In the genomic region with DNA sequence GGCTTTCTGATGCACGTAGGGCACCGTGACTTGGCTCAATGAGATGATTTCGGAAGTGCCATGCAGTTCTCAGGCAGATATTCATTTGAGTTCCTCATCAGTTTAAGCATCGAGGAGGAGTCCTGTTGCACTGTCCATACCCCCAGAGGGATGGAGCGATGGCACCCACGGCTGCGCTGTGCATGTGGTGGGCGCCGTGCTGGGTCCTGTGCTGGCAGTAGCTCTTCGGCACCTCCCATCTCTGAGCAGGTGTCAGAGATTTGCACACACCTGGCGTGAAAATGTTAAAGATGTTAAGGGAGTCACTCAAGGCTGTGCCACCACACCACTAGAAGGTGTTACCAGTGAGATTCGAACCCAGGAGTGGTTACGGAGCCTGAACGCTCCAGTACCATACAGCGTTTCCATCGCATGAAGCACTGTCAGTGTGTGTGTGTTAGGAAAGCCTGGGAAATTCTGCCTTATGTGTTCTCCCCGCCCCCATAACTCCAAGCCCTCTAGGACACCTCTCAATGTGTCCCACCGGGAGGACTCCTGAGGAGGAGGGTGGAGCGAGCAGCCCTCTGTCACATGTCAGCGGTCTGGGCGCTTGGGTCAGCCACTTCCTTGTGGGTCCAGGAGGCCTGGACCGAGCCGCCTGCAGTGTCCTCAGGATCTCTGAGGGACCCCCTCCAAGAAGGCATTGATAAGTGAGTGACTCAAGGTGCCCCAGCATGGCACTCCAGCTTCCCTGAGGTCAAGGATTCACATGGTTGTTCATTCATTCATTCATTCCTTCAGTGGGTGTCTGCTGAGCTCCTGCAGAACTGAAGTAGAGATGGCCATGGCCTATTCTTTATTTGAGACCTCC, we compare ENCODE assay signal across 26 cellular contexts. TPM values are rescaled to one million over a fixed set of nuclear protein-coding genes. Genes with fewer than 3 reads are reported as not detected.
DNase-seq lines count a peak whose midpoint lies in the region; ATAC-seq and TF ChIP-seq lines count a peak whose summit lies in the region.
"Had no signal": no experiment of that assay in that cellular context is flagged by ENCODE, and none has a peak within 500 bp of the region (broad histone marks: within the 10 kb centered on the region; RNA-seq: fewer than 3 reads in every experiment).

No MANE protein-coding gene starts in this region.

- H3K4me1 Mint-ChIP-seq in osteocyte (ENCODE audit: unreplicated experiment), result peaks cover 68% of the 10 kb centered on the region

- H3K4me2 ChIP-seq in Karpas-422 (ENCODE audit: low read depth, low read length, poor library complexity, severe bottlenecking), result no peak overlapping the region

- no peaks in the 10 kb centered on the region for H3K27me3 Mint-ChIP-seq in osteocyte (ENCODE audit: unreplicated experiment)

- ATAC-seq in HG03196 (IDR thresholded peaks at IDR 0.05; ENCODE audit: unreplicated experiment), result no peak
- ATAC-seq: activated T-helper 17 cell treated with anti-CD3 and anti-CD28 coated beads, Interleukin-2, amount 50 U/mL, for 72 hours; psoas muscle; stimulated activated naive CD8-positive, alpha-beta T cell treated with anti-CD3 and anti-CD28 coated beads, Interleukin-15, amount 100 ng/mL, for 72 hours had no signal

- H3K4me3 ChIP-seq in Karpas-422 (ENCODE audit: low read length) (no peak overlapping the region), fibroblast of the aortic adventitia (ENCODE audit: low read depth, low read length) (peak overlapping the region; percentile 84)
- H3K4me3 ChIP-seq: colonic mucosa, psoas muscle, tibial artery had no signal

- peak overlapping the region; percentile 95 for H3K4me3 Mint-ChIP-seq in osteocyte (ENCODE audit: unreplicated experiment)
- H3K4me3 Mint-ChIP-seq: activated T-helper 17 cell treated with anti-CD3 and anti-CD28 coated beads, Interleukin-2, amount 50 U/mL, for 72 hours; stimulated activated naive CD8-positive, alpha-beta T cell treated with anti-CD3 and anti-CD28 coated beads, Interleukin-15, amount 100 ng/mL, for 72 hours; T-helper 1 cell treated with Interleukin-12 subunit alpha and Interleukin-12 subunit beta and Interleukin-4 antibody, amounts not matched to agents 30 μg/mL and 1 μg/mL, for 36 hours had no signal

- no peak overlapping the region for H2AFZ ChIP-seq in Karpas-422 (ENCODE audit: low read length)

- no peaks in the 10 kb centered on the region for H3K79me2 ChIP-seq in Karpas-422 (ENCODE audit: low read length)

- H3K36me3 ChIP-seq in Karpas-422 (ENCODE audit: insufficient read depth, low read length), result no peaks in the 10 kb centered on the region
- H3K36me3 ChIP-seq: breast epithelium, colonic mucosa, neutrophil, tibial artery had no signal

- H3K9me3 Mint-ChIP-seq in osteocyte (ENCODE audit: unreplicated experiment), result no peaks in the 10 kb centered on the region
- H3K9me3 Mint-ChIP-seq: activated T-helper 17 cell treated with anti-CD3 and anti-CD28 coated beads, Interleukin-2, amount 50 U/mL, for 72 hours; stimulated activated naive CD8-positive, alpha-beta T cell treated with anti-CD3 and anti-CD28 coated beads, Interleukin-15, amount 100 ng/mL, for 72 hours; T-helper 1 cell treated with Interleukin-12 subunit alpha and Interleukin-12 subunit beta and Interleukin-4 antibody, amounts not matched to agents 30 μg/mL and 1 μg/mL, for 36 hours had no signal

- peaks cover 19% of the 10 kb centered on the region for H3K36me3 Mint-ChIP-seq in osteocyte (ENCODE audit: unreplicated experiment)

- no peaks in the 10 kb centered on the region for H3K9me3 ChIP-seq in Karpas-422 (ENCODE audit: low read length)
- H3K9me3 ChIP-seq: breast epithelium, colonic mucosa, neutrophil, psoas muscle, tibial artery had no signal

- no peak for TF ChIP-seq CTCF in fibroblast of the aortic adventitia (IDR thresholded peaks at IDR 0.05; ENCODE audit: insufficient read depth, low read length)
- TF ChIP-seq CTCF in osteocyte (IDR thresholded peaks at IDR 0.05), result no peak

- H3K27me3 ChIP-seq in Karpas-422 (ENCODE audit: low read length), result no peaks in the 10 kb centered on the region
- H3K27me3 ChIP-seq: tibial artery had no signal

- H3K27ac ChIP-seq in Karpas-422 (ENCODE audit: low read length), result no peak overlapping the region
- H3K27ac ChIP-seq: colonic mucosa, neutrophil, psoas muscle had no signal

- H3K9me2 ChIP-seq in Karpas-422 (replicated peaks; ENCODE audit: insufficient read depth, low read length), result no peaks in the 10 kb centered on the region

- no peak overlapping the region for H3K9ac ChIP-seq in Karpas-422 (ENCODE audit: low read length)

- H3K27ac Mint-ChIP-seq in osteocyte (ENCODE audit: unreplicated experiment), result peak overlapping the region; percentile 99
- H3K27ac Mint-ChIP-seq: activated T-helper 17 cell treated with anti-CD3 and anti-CD28 coated beads, Interleukin-2, amount 50 U/mL, for 72 hours; CD14-positive monocyte; T-helper 1 cell treated with Interleukin-12 subunit alpha and Interleukin-12 subunit beta and Interleukin-4 antibody, amounts not matched to agents 30 μg/mL and 1 μg/mL, for 36 hours had no signal

- peak; percentile 25 to 35 for DNase-seq in AML-193 (lab: John Stamatoyannopoulos, UW)
- peak; percentile 36 for DNase-seq in Karpas-422
- no peak for DNase-seq in fibroblast of the aortic adventitia (ENCODE audit: low read depth)
- no peak for DNase-seq in osteocyte (ENCODE audit: extremely low spot score, unreplicated experiment)
- no peak for DNase-seq in CD1c-positive myeloid dendritic cell (ENCODE audit: extremely low spot score)
- DNase-seq in foreskin melanocyte, result no peak
- no peak for DNase-seq in nucleus accumbens (lab: John Stamatoyannopoulos, UW)
- DNase-seq: activated CD4-positive, alpha-beta T cell treated with anti-CD3 and anti-CD28 coated beads, Interleukin-2, amount 50 U/mL, for 48 hours; activated CD8-positive, alpha-beta memory T cell treated with anti-CD3 and anti-CD28 coated beads, Interleukin-2, amount 50 U/mL, for 48 hours; activated naive CD4-positive, alpha-beta T cell treated with anti-CD3 and anti-CD28 coated beads, Interleukin-2, amount 50 U/mL, for 16 hours; amniotic stem cell; colonic mucosa; effector memory CD4-positive, alpha-beta T cell; erythroblast; NCI-H1436 treated with DMSO at 0.1 percent for 48 hours; NCI-H446; NCI-H82; psoas muscle; stimulated activated naive CD8-positive, alpha-beta T cell treated with anti-CD3 and anti-CD28 coated beads, Interleukin-15, amount 100 ng/mL, for 72 hours; tibial artery had no signal

- H3K4me1 ChIP-seq in Karpas-422 (ENCODE audit: low read length), result no peaks in the 10 kb centered on the region
- H3K4me1 ChIP-seq: breast epithelium, colonic mucosa had no signal

- 0 out of 2 replicates have a peak, but pooled peaks cover 4% of the 10 kb centered on the region for H4K20me1 ChIP-seq in Karpas-422 (ENCODE audit: insufficient read depth, low read depth, low read length)

RNA-seq across cellular contexts. Expression of a gene that starts 3.8 kb away (rescaled TPM):
- total RNA-seq in Karpas-422 (2014; rRNA removed; shearing (Covaris generic); ENCODE audit: low replicate concordance), result 0.26 and 2.3 TPM in 2 replicates
- total RNA-seq in fibroblast of the aortic adventitia (ENCODE audit: low replicate concordance) (170 and 245 TPM in 2 replicates), osteocyte (418 and 419 TPM in 2 replicates)

Comparison
In these comparisons a context has a peak if more than half of its experiments do, and no peak if none do; other contexts are left out.
1. DNase-seq: peak in AML-193 (2 of 2) and Karpas-422 (single experiment); none in fibroblast of the aortic adventitia (single experiment), osteocyte (single experiment), CD1c-positive myeloid dendritic cell (single experiment), foreskin melanocyte (single experiment) and nucleus accumbens (0 of 56).
2. RNA of a gene that starts 3.8 kb away (total RNA-seq): 418 to 419 TPM in osteocyte and 170 to 245 TPM in fibroblast of the aortic adventitia; 0.26 to 2.3 TPM in Karpas-422; every median in the first group is over 10 times any median in the second.